22 cellular contexts compared by ENCODE assay signal in the genomic region with DNA sequence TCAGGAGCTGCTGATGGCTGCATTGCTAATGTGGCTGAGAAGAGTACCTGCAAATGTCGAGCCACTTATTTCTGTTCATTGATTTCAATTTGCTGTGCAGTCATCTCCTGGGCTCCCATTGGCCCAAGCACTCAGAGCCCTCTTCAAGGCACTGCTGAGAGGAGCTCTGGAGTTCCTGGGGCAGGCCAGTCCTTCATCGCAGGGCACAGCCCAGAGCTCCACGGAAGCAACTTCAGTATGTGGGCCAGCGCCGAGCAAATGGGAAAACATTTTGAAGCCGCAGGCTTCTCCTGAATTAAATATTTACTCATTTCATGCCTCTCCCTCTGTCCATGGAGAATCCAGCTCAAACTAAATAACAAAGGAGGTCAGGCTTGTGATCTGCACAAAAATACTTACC.
"Had no signal": no experiment of that assay in that cellular context is flagged by ENCODE, and none has a peak within 500 bp of the region (broad histone marks: within the 10 kb centered on the region; RNA-seq: fewer than 3 reads in every experiment).

No MANE protein-coding gene starts in this region.

- H3K9me3 ChIP-seq: breast epithelium had no signal

- H3K27ac ChIP-seq: breast epithelium had no signal

- H3K4me1 ChIP-seq: breast epithelium had no signal

- H3K36me3 ChIP-seq: breast epithelium had no signal

- ATAC-seq: activated CD8-positive, alpha-beta T cell treated with anti-CD3 and anti-CD28 coated beads, Interleukin-2, amount 10 ng/mL, durations not matched to agents 7 days and 5 days; PC-3; T-helper 17 cell; WTC11 had no signal

- H3K4me3 ChIP-seq: breast epithelium had no signal

- DNase-seq: activated CD4-positive, alpha-beta T cell treated with anti-CD3 and anti-CD28 coated beads for 48 hours; activated CD4-positive, alpha-beta T cell treated with anti-CD3 and anti-CD28 coated beads, Interleukin-2, amount 50 U/mL, for 4 hours; activated CD4-positive, CD25-positive, alpha-beta regulatory T cell treated with anti-CD3 and anti-CD28 coated beads, Interleukin-2, amount 50 U/mL, for 72 hours; activated CD8-positive, alpha-beta T cell treated with anti-CD3 and anti-CD28 coated beads, Interleukin-2, amount 10 ng/mL, durations not matched to agents 7 days and 5 days; activated effector memory CD4-positive, alpha-beta T cell treated with Interleukin-2 at 50 U/mL for 16 hours; activated naive CD4-positive, alpha-beta T cell; activated T-cell treated with anti-CD3 and anti-CD28 coated beads, Interleukin-2, amount 50 U/mL, for 24 hours; aorta; caudate nucleus; IMR-90; Kasumi-1; KBM-7; NCI-H1436; NCI-H187 treated with DMSO at 0.1 percent for 48 hours; NCI-H2107; NCI-H526; PC-3; SHP77; T-helper 17 cell; T-helper 9 cell had no signal
